Comparison of ENCODE assay signal across 14 cellular contexts in genomic region chr7:105874055-105874454, GRCh38.
"Had no signal": no experiment of that assay in that cellular context is flagged by ENCODE, and none has a peak within 500 bp of the region (broad histone marks: within the 10 kb centered on the region; RNA-seq: fewer than 3 reads in every experiment).

No MANE protein-coding gene starts in this region.

- DNase-seq: activated B cell treated with CpG ODN at 0.5 μM for 24 hours; activated CD4-positive, alpha-beta T cell treated with anti-CD3 and anti-CD28 coated beads, Interleukin-2, amount 50 U/mL, for 1 hour; activated effector memory CD4-positive, alpha-beta T cell treated with Interleukin-2 at 50 U/mL for 16 hours; aorta; cortex of kidney; erythroblast; left lung; stimulated activated CD4-positive, alpha-beta T cell treated with anti-CD3 and anti-CD28 coated beads, Interleukin-2, amount 100 ng/mL, for 24 hours; stomach; T-cell; T-helper 9 cell; trophoblast cell had no signal

- H3K4me3 Mint-ChIP-seq: activated B cell treated with CpG ODN at 0.5 μM for 24 hours had no signal

- ATAC-seq: left lung, SK-N-SH treated with all-trans-retinoic acid at 6 μM for 48 hours, T-cell had no signal

- H3K27me3 Mint-ChIP-seq: activated B cell treated with CpG ODN at 0.5 μM for 24 hours, T-cell had no signal

- H3K27ac Mint-ChIP-seq: activated B cell treated with CpG ODN at 0.5 μM for 24 hours, mesothelial cell of epicardium had no signal

- H3K9me3 Mint-ChIP-seq: activated B cell treated with CpG ODN at 0.5 μM for 24 hours, T-cell had no signal
